In the genomic region with DNA sequence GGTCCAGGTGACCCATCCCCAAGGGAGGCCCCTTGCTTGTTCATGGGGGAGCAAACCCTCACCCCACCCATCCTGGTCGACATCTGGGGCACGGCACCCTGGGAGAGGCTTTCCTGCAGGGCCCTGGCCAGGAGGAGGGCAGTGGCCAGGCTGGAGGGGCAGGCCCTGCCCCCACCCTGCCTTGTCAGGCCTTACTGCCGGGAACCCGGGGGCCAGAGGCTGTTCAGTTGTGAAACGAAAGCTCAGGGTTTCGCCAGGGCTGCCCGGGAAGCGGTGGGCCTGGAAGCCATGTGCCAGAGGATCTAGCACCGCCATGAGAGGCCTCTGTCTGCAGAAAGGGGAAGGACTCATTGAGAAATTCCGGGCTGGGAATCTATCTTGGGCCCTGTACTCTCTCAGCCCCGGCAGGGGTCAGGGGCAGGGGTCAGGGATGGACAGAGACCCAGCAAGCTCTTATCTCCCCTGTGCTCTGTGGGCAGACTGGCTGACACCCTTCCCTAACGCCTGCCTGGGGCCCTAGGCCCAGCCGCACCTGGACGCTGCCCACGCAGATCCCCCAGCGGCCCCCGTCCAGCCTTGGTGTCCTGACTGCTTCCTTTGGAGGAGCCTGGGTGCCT, we compare ENCODE assay signal across 8 cellular contexts. TPM values are rescaled to one million over a fixed set of nuclear protein-coding genes. Genes with fewer than 3 reads are reported as not detected.
DNase-seq lines count a peak whose midpoint lies in the region; ATAC-seq and TF ChIP-seq lines count a peak whose summit lies in the region.

No MANE protein-coding gene starts in this region.

- peaks cover 6% of the 10 kb centered on the region for H3F3A ChIP-seq in neural progenitor cell (ENCODE audit: low read depth)

- H3K4me3 ChIP-seq in OCI-LY7 (ENCODE audit: low read depth, low read length, poor library complexity, severe bottlenecking): no peak overlapping the region
- H3K4me3 ChIP-seq in effector memory CD4-positive, alpha-beta T cell (ENCODE audit: insufficient read depth, low read depth, low read length, poor library complexity, severe bottlenecking): no peak overlapping the region
- no peak overlapping the region for H3K4me3 ChIP-seq in neural progenitor cell

- ATAC-seq in GM19023 (IDR thresholded peaks at IDR 0.05; ENCODE audit: unreplicated experiment): no peak

- peak overlapping the region; percentile 26; the same call in 1 of the 2 replicates for H3K4me2 ChIP-seq in OCI-LY7 (ENCODE audit: low read length)
- H3K4me2 ChIP-seq in neural progenitor cell: no peak overlapping the region

- H3K79me2 ChIP-seq in OCI-LY7 (ENCODE audit: insufficient read depth, low read depth, low read length) (peaks cover 21% of the 10 kb centered on the region; the same call in 1 of the 2 replicates), neural progenitor cell (ENCODE audit: low read depth) (peaks cover 21% of the 10 kb centered on the region)

- BruUV-seq in OCI-LY7 (replicated peaks; lab: Mats Ljungman, UMichigan): no TSS peak

- H4K20me1 ChIP-seq in OCI-LY7 (ENCODE audit: insufficient read depth, low read length): 0 out of 2 replicates have a peak, but pooled peaks cover 4% of the 10 kb centered on the region
- H4K20me1 ChIP-seq in neural progenitor cell (ENCODE audit: low read depth): peaks cover 55% of the 10 kb centered on the region

- H3K9me3 ChIP-seq in OCI-LY7 (ENCODE audit: low read length) (no peaks in the 10 kb centered on the region), neural progenitor cell (ENCODE audit: low read depth) (no peaks in the 10 kb centered on the region)
- H3K9me3 ChIP-seq in effector memory CD4-positive, alpha-beta T cell (ENCODE audit: control insufficient read depth, low read length): no peaks in the 10 kb centered on the region

- CTCF ChIA-PET in OCI-LY7 (lab: Charles Lee; ENCODE audit: unreplicated experiment): interaction anchor here (0.6 kb wide), 2 partner anchors 36 to 167 kb away, joined by 3 to 4 read pairs; no protein-coding TSS in a partner anchor

- H3K9ac ChIP-seq in neural progenitor cell: no peak overlapping the region

- in situ Hi-C loops in GM13976 (cut with MboI; ENCODE audit: low sequenced_read_pairs, unreplicated experiment): no loop called here

- H2AFZ ChIP-seq in OCI-LY7 (ENCODE audit: low read length) (no peak overlapping the region), neural progenitor cell (replicated peaks) (no peak overlapping the region)

- H3K36me3 ChIP-seq in OCI-LY7 (ENCODE audit: insufficient read depth, low read length) (peaks cover 36% of the 10 kb centered on the region), neural progenitor cell (no peaks in the 10 kb centered on the region)
- H3K36me3 ChIP-seq in effector memory CD4-positive, alpha-beta T cell (ENCODE audit: control insufficient read depth, insufficient read depth, low read length): peaks cover 13% of the 10 kb centered on the region

- peaks cover 4% of the 10 kb centered on the region for H3K36me3 Mint-ChIP-seq in neural progenitor cell

- no peaks in the 10 kb centered on the region for H3K9me3 Mint-ChIP-seq in neural progenitor cell

- peaks cover 12% of the 10 kb centered on the region for H3K4me1 Mint-ChIP-seq in neural progenitor cell

- H3K27me3 Mint-ChIP-seq in neural progenitor cell (ENCODE audit: insufficient read depth, low read depth): peaks cover 12% of the 10 kb centered on the region

- H3K27ac Mint-ChIP-seq in neural progenitor cell: no peak overlapping the region

- TF ChIP-seq CTCF in OCI-LY7 (conservative IDR thresholded peaks at IDR 0.05; ENCODE audit: low read length): no peak
- TF ChIP-seq CTCF in neural progenitor cell (IDR thresholded peaks at IDR 0.05): no peak
- TF ChIP-seq CTCF in GM13976 (IDR thresholded peaks at IDR 0.05; ENCODE audit: borderline replicate concordance, control extremely low read depth, extremely low read depth, insufficient read depth, missing control alignments): no peak

- DNase-seq in Ammon's horn (ENCODE audit: low spot score): peak; percentile 32
- no peak for DNase-seq in OCI-LY7 (ENCODE audit: low spot score)
- no peak for DNase-seq in effector memory CD4-positive, alpha-beta T cell
- peak; percentile 51 for DNase-seq in neural progenitor cell (ENCODE audit: low spot score)
- no peak for DNase-seq in iPS-NIHi7 (ENCODE audit: extremely low spot score)
- no peak for DNase-seq in GM13976 (ENCODE audit: low spot score)
- DNase-seq in H4 (ENCODE audit: low spot score): no peak

- POLR2A ChIA-PET in OCI-LY7 (lab: Charles Lee): no interaction called here

- no peaks in the 10 kb centered on the region for H3K9me2 ChIP-seq in OCI-LY7 (ENCODE audit: insufficient read depth, low read length)

- no peaks in the 10 kb centered on the region for H3K27me3 ChIP-seq in effector memory CD4-positive, alpha-beta T cell (replicated peaks; ENCODE audit: control insufficient read depth, insufficient read depth, low read length, poor library complexity, severe bottlenecking)
- peaks cover 21% of the 10 kb centered on the region for H3K27me3 ChIP-seq in neural progenitor cell

- H3K27ac ChIP-seq in OCI-LY7 (ENCODE audit: low read depth, low read length, poor library complexity, severe bottlenecking): no peak overlapping the region
- H3K27ac ChIP-seq in effector memory CD4-positive, alpha-beta T cell (ENCODE audit: insufficient read depth, low read length, poor library complexity, severe bottlenecking): peak overlapping the region; percentile 41
- peak overlapping the region; percentile 37 for H3K27ac ChIP-seq in neural progenitor cell

- no peak overlapping the region for H3K4me3 Mint-ChIP-seq in neural progenitor cell

- H3K4me1 ChIP-seq in OCI-LY7 (ENCODE audit: insufficient read depth, low read length, poor library complexity, severe bottlenecking): peaks cover 59% of the 10 kb centered on the region
- H3K4me1 ChIP-seq in effector memory CD4-positive, alpha-beta T cell (ENCODE audit: control insufficient read depth, insufficient read depth, low read length, poor library complexity, severe bottlenecking): peaks cover 41% of the 10 kb centered on the region
- peaks cover 19% of the 10 kb centered on the region for H3K4me1 ChIP-seq in neural progenitor cell

- intact Hi-C loops in OCI-LY7 (cut with micrococcal nuclease; ENCODE audit: unreplicated experiment): no loop called here

RNA-seq across cellular contexts. Expression of a gene that starts 6.3 kb away (rescaled TPM):
- total RNA-seq in OCI-LY7 (2014; rRNA removed; shearing (Covaris generic)): 74.3 and 81.7 TPM in 2 replicates
- 60.5 and 66.5 TPM in 2 replicates for total RNA-seq in OCI-LY7 (2022)
- total RNA-seq in neural progenitor cell (ENCODE audit: low replicate concordance): 15.1 and 37.2 TPM in 2 replicates
- total RNA-seq in H4 (2014; rRNA removed; shearing (Covaris generic)): 18.6 and 30.3 TPM in 2 replicates

RNA-seq across cellular contexts. Expression of a gene that starts 45.7 kb away (rescaled TPM):
- 0.03 TPM in 1 of 2 replicates, not detected in the other for total RNA-seq in OCI-LY7 (2014; rRNA removed; shearing (Covaris generic))
- total RNA-seq in OCI-LY7 (2022) (not detected in 2 replicates), neural progenitor cell (ENCODE audit: low replicate concordance) (0.15 TPM in 1 of 2 replicates, not detected in the other)
- total RNA-seq in H4 (2014; rRNA removed; shearing (Covaris generic)): not detected in 2 replicates

RNA-seq across cellular contexts. Expression of a gene that starts 48.4 kb away (rescaled TPM):
- total RNA-seq in OCI-LY7 (2014; rRNA removed; shearing (Covaris generic)): 32.5 and 35.3 TPM in 2 replicates
- total RNA-seq in OCI-LY7 (2022) (27.4 and 32.0 TPM in 2 replicates), neural progenitor cell (ENCODE audit: low replicate concordance) (12.2 and 22.6 TPM in 2 replicates)
- 95.9 and 113 TPM in 2 replicates for total RNA-seq in H4 (2014; rRNA removed; shearing (Covaris generic))

RNA-seq across cellular contexts. Expression of a gene that starts 48.6 kb away (rescaled TPM):
- total RNA-seq in OCI-LY7 (2014; rRNA removed; shearing (Covaris generic)): 6.4 and 11.7 TPM in 2 replicates
- total RNA-seq in OCI-LY7 (2022) (11.4 and 14.0 TPM in 2 replicates), neural progenitor cell (ENCODE audit: low replicate concordance) (4.9 and 14.2 TPM in 2 replicates)
- 13.9 and 22.3 TPM in 2 replicates for total RNA-seq in H4 (2014; rRNA removed; shearing (Covaris generic))

Comparison
In these comparisons a context has a peak if more than half of its experiments do, and no peak if none do; other contexts are left out.
1. DNase-seq: peak in Ammon's horn (single experiment) and neural progenitor cell (single experiment); none in OCI-LY7 (single experiment), effector memory CD4-positive, alpha-beta T cell (0 of 3), iPS-NIHi7 (single experiment), GM13976 (single experiment) and H4 (single experiment).